ENCODE assay signal across 9 cellular contexts in genomic region chr3:105746226-105746996, GRCh38.
DNase-seq lines count a peak whose midpoint lies in the region; ATAC-seq and TF ChIP-seq lines count a peak whose summit lies in the region.
"Had no signal": no experiment of that assay in that cellular context is flagged by ENCODE, and none has a peak within 500 bp of the region (broad histone marks: within the 10 kb centered on the region; RNA-seq: fewer than 3 reads in every experiment).

No MANE protein-coding gene starts in this region.

- 40 to 67% methylated on average over 3 of the region's 3 CpGs for WGBS in ectodermal cell, 2 experiments
- 20 to 42% methylated on average over 3 of the region's 3 CpGs for WGBS in sigmoid colon, 2 donors

- DNase-seq in sigmoid colon (no peak), NCI-H526 treated with DMSO at 0.1 percent for 48 hours (lab: John Stamatoyannopoulos, UW) (no peak), DMS 273 treated with DMSO at 0.1 percent for 48 hours (lab: John Stamatoyannopoulos, UW) (no peak), WERI-Rb-1 (no peak), NCI-H1417 treated with DMSO at 0.1 percent for 48 hours (lab: John Stamatoyannopoulos, UW) (no peak)
- DNase-seq: foreskin melanocyte had no signal

- ATAC-seq in GM19395 (IDR thresholded peaks at IDR 0.05; ENCODE audit: unreplicated experiment) (peak; percentile 87), HG03378 (IDR thresholded peaks at IDR 0.05; ENCODE audit: unreplicated experiment) (peak; percentile 93)

- TF ChIP-seq POLR2A in sigmoid colon (IDR thresholded peaks at IDR 0.05) = no peak

- no peak for TF ChIP-seq EP300 in sigmoid colon (IDR thresholded peaks at IDR 0.05)

- H3K4me1 ChIP-seq in ectodermal cell (ENCODE audit: control insufficient read depth, insufficient read depth, low read length) (peaks cover 8% of the 10 kb centered on the region), sigmoid colon (peaks cover 0 to 29% (median 24%) of the 10 kb centered on the region in 4 donors)

- H3K36me3 ChIP-seq in ectodermal cell (ENCODE audit: control insufficient read depth, insufficient read depth, low read length) (peaks cover 5% of the 10 kb centered on the region), sigmoid colon (peaks cover 0 to 18% (median 0%) of the 10 kb centered on the region in 4 donors), WERI-Rb-1 (peaks cover 9% of the 10 kb centered on the region)

- intact Hi-C loops in sigmoid colon (cut with DNase I) = no loop called here

- H3K4me3 ChIP-seq in ectodermal cell (ENCODE audit: insufficient read depth, low read depth, low read length) (no peak overlapping the region), sigmoid colon (no peak overlapping the region), WERI-Rb-1 (ENCODE audit: low read depth, low read length) (no peak overlapping the region)

- no peaks in the 10 kb centered on the region for H3K9me3 ChIP-seq in ectodermal cell (ENCODE audit: control insufficient read depth, low read length)
- H3K9me3 ChIP-seq in sigmoid colon = no peaks in the 10 kb centered on the region
- no peaks in the 10 kb centered on the region for H3K9me3 ChIP-seq in WERI-Rb-1 (ENCODE audit: severe bottlenecking)

- H3K27me3 ChIP-seq in ectodermal cell (ENCODE audit: control insufficient read depth, insufficient read depth, low read length, poor library complexity, severe bottlenecking) (no peaks in the 10 kb centered on the region), sigmoid colon (no peaks in the 10 kb centered on the region), WERI-Rb-1 (ENCODE audit: insufficient read depth, low read depth, severe bottlenecking) (no peaks in the 10 kb centered on the region)

- TF ChIP-seq CTCF in sigmoid colon (IDR thresholded peaks at IDR 0.05) (no peak), WERI-Rb-1 (IDR thresholded peaks at IDR 0.05; ENCODE audit: low read depth, low read length) (no peak)

- peak overlapping the region; percentile 48 for H3K27ac ChIP-seq in ectodermal cell (ENCODE audit: insufficient read depth, low read depth, low read length, poor library complexity, severe bottlenecking)
- peak overlapping the region; percentile 35 to 62 (median 46) for H3K27ac ChIP-seq in sigmoid colon
- no peak overlapping the region for H3K27ac ChIP-seq in WERI-Rb-1
